In genomic region chr6:52868899-52869298, GRCh38 we compare ENCODE assay signal across 5 cellular contexts. TPM values are rescaled to one million over a fixed set of nuclear protein-coding genes. Genes with fewer than 3 reads are reported as not detected.
"Had no signal": no experiment of that assay in that cellular context is flagged by ENCODE, and none has a peak within 500 bp of the region (broad histone marks: within the 10 kb centered on the region; RNA-seq: fewer than 3 reads in every experiment).

No MANE protein-coding gene starts in this region.

RNA-seq across cellular contexts. Expression of gene GSTA5, which starts 28.3 kb away (rescaled TPM):
- total RNA-seq: GM23248, H4, H7, HT-29 had no signal
- polyA plus RNA-seq: GM23248, IgD-negative memory B cell had no signal

RNA-seq across cellular contexts. Expression of gene GSTA3, which starts 40.6 kb away (rescaled TPM):
- total RNA-seq: GM23248, H7, HT-29 had no signal
- polyA plus RNA-seq: GM23248, IgD-negative memory B cell had no signal
